In the genomic region with DNA sequence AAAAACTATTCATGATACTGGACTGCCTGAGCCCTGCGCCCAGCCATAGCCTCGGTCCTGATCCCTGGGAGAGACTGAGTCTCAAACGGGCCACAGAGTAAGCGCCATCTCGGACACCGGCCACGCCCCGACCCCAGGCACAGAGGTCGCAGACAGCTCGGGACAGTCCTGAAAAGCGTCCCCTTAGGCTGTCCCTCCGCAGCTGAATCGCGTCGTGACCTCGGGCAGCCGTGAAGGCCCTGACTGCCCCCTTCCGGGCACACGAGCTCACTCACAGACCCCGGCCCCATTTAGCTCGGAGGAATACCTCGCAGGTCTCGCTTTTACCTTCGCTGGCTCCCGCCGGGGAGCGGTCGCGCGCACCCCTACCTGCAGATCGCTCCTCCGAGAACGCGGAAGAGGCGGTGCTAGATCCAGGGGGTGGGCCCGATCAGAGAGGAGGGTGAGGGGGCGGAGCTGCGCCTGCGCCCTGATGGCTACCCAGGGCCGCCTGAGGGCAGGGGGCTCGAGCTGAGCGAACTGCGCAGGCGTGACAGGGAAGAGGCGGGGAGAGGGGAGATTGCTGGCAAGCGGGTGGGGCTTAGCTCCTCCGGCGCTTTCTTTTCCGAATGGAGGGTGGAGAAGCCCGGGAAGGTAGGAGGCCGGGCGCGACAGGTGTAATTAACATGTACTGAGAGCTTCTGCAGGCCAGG, we compare ENCODE assay signal across 1 cellular context.
TF ChIP-seq lines count a peak whose summit lies in the region.

A gene (minus strand): TSS at position 411 of the 692 bp plus-strand sequence. CDS start 20,941 bp downstream, outside the sequence.

TF ChIP-seq in HepG2, 621 proteins besides CTCF, POLR2A, EP300 and RAD21 (continued from another document and continues in another):
- TF ChIP-seq, protein P1, sequence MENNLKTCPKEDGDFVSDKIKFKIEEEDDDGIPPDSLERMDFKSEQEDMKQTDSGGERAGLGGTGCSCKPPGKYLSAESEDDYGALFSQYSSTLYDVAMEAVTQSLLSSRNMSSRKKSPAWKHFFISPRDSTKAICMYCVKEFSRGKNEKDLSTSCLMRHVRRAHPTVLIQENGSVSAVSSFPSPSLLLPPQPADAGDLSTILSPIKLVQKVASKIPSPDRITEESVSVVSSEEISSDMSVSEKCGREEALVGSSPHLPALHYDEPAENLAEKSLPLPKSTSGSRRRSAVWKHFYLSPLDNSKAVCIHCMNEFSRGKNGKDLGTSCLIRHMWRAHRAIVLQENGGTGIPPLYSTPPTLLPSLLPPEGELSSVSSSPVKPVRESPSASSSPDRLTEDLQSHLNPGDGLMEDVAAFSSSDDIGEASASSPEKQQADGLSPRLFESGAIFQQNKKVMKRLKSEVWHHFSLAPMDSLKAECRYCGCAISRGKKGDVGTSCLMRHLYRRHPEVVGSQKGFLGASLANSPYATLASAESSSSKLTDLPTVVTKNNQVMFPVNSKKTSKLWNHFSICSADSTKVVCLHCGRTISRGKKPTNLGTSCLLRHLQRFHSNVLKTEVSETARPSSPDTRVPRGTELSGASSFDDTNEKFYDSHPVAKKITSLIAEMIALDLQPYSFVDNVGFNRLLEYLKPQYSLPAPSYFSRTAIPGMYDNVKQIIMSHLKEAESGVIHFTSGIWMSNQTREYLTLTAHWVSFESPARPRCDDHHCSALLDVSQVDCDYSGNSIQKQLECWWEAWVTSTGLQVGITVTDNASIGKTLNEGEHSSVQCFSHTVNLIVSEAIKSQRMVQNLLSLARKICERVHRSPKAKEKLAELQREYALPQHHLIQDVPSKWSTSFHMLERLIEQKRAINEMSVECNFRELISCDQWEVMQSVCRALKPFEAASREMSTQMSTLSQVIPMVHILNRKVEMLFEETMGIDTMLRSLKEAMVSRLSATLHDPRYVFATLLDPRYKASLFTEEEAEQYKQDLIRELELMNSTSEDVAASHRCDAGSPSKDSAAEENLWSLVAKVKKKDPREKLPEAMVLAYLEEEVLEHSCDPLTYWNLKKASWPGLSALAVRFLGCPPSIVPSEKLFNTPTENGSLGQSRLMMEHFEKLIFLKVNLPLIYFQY (CRISPR knock-in tag; IDR thresholded peaks at IDR 0.05; ENCODE audit: borderline replicate concordance): no peak
- TF ChIP-seq, protein P2, sequence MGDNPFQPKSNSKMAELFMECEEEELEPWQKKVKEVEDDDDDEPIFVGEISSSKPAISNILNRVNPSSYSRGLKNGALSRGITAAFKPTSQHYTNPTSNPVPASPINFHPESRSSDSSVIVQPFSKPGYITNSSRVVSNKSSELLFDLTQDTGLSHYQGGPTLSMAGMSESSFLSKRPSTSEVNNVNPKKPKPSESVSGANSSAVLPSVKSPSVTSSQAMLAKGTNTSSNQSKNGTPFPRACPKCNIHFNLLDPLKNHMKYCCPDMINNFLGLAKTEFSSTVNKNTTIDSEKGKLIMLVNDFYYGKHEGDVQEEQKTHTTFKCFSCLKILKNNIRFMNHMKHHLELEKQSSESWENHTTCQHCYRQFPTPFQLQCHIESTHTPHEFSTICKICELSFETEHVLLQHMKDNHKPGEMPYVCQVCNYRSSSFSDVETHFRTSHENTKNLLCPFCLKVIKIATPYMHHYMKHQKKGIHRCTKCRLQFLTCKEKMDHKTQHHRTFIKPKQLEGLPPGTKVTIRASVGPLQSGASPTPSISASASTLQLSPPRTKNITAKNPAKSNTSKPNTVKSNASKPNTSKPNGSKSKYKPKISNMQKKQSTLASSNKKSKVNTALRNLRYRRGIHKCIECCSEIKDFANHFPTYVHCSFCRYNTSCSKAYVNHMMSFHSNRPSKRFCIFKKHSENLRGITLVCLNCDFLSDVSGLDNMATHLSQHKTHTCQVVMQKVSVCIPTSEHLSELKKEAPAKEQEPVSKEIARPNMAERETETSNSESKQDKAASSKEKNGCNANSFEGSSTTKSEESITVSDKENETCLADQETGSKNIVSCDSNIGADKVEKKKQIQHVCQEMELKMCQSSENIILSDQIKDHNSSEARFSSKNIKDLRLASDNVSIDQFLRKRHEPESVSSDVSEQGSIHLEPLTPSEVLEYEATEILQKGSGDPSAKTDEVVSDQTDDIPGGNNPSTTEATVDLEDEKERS (CRISPR knock-in tag; IDR thresholded peaks at IDR 0.05): no peak
- TF ChIP-seq ZBTB21 (CRISPR knock-in tag; IDR thresholded peaks at IDR 0.05) (no peak), IRX3 (CRISPR knock-in tag; IDR thresholded peaks at IDR 0.05; ENCODE audit: borderline replicate concordance, low read depth) (no peak), ZNF564 (CRISPR knock-in tag; IDR thresholded peaks at IDR 0.05) (peak; percentile 59; the same call in 1 of the 2 replicates), FOXC1 (CRISPR knock-in tag; IDR thresholded peaks at IDR 0.05; ENCODE audit: borderline replicate concordance) (peak; percentile 76; the same call in 1 of the 2 replicates), ZNF33A (CRISPR knock-in tag; IDR thresholded peaks at IDR 0.05; ENCODE audit: borderline replicate concordance) (no peak), ZNF775 (CRISPR knock-in tag; IDR thresholded peaks at IDR 0.05; ENCODE audit: borderline replicate concordance) (no peak), DPF2 (CRISPR knock-in tag; IDR thresholded peaks at IDR 0.05; ENCODE audit: borderline replicate concordance, low read depth) (no peak), ZNF337 (CRISPR knock-in tag; IDR thresholded peaks at IDR 0.05; ENCODE audit: borderline replicate concordance, low read depth) (no peak), JDP2 (CRISPR knock-in tag; IDR thresholded peaks at IDR 0.05; ENCODE audit: borderline replicate concordance) (no peak), ADNP (CRISPR knock-in tag; IDR thresholded peaks at IDR 0.05) (no peak), ZNF446 (CRISPR knock-in tag; IDR thresholded peaks at IDR 0.05) (no peak), HCFC1 (IDR thresholded peaks at IDR 0.05; ENCODE audit: low read depth, low read length) (no peak), PAX8 (CRISPR knock-in tag; IDR thresholded peaks at IDR 0.05; ENCODE audit: borderline replicate concordance) (no peak), MEF2D (CRISPR knock-in tag; IDR thresholded peaks at IDR 0.05) (peak; percentile 76; the same call in 1 of the 2 replicates), HNRNPUL1 (IDR thresholded peaks at IDR 0.05; ENCODE audit: low read depth, low read length) (no peak), NR2F6 (IDR thresholded peaks at IDR 0.05) (no peak), NR2F6 (CRISPR knock-in tag; IDR thresholded peaks at IDR 0.05) (peak; percentile 22; the same call in 1 of the 2 replicates), SIN3B (IDR thresholded peaks at IDR 0.05; ENCODE audit: low read length) (no peak), NKX3-1 (CRISPR knock-in tag; IDR thresholded peaks at IDR 0.05) (peak; percentile 53; the same call in 1 of the 2 replicates), XBP1 (CRISPR knock-in tag; IDR thresholded peaks at IDR 0.05) (no peak), KDM3A (CRISPR knock-in tag; IDR thresholded peaks at IDR 0.05; ENCODE audit: low read depth) (no peak), SMAD9 (CRISPR knock-in tag; IDR thresholded peaks at IDR 0.05) (no peak), ZNF333 (CRISPR knock-in tag; IDR thresholded peaks at IDR 0.05; ENCODE audit: borderline replicate concordance) (0 out of 2 replicates have a peak, but pooled peaks have one; percentile 45), FIP1L1 (IDR thresholded peaks at IDR 0.05; ENCODE audit: borderline replicate concordance, insufficient read depth, low read depth, low read length) (no peak), NCOA5 (CRISPR knock-in tag; IDR thresholded peaks at IDR 0.05) (no peak), PRPF4 (IDR thresholded peaks at IDR 0.05; ENCODE audit: low read depth, low read length, poor library complexity, severe bottlenecking) (no peak), SCMH1 (CRISPR knock-in tag; IDR thresholded peaks at IDR 0.05; ENCODE audit: borderline replicate concordance) (no peak), ZNF17 (CRISPR knock-in tag; IDR thresholded peaks at IDR 0.05) (no peak), CEBPB (IDR thresholded peaks at IDR 0.05; ENCODE audit: borderline replicate concordance, low read depth, low read length) (no peak), ZNF652 (CRISPR knock-in tag; IDR thresholded peaks at IDR 0.05; ENCODE audit: borderline replicate concordance, low read depth) (no peak), ZMYM3 (CRISPR knock-in tag; IDR thresholded peaks at IDR 0.05) (no peak), ZNF484 (CRISPR knock-in tag; IDR thresholded peaks at IDR 0.05; ENCODE audit: borderline replicate concordance, low read depth) (no peak)
- TF ChIP-seq, protein P3, sequence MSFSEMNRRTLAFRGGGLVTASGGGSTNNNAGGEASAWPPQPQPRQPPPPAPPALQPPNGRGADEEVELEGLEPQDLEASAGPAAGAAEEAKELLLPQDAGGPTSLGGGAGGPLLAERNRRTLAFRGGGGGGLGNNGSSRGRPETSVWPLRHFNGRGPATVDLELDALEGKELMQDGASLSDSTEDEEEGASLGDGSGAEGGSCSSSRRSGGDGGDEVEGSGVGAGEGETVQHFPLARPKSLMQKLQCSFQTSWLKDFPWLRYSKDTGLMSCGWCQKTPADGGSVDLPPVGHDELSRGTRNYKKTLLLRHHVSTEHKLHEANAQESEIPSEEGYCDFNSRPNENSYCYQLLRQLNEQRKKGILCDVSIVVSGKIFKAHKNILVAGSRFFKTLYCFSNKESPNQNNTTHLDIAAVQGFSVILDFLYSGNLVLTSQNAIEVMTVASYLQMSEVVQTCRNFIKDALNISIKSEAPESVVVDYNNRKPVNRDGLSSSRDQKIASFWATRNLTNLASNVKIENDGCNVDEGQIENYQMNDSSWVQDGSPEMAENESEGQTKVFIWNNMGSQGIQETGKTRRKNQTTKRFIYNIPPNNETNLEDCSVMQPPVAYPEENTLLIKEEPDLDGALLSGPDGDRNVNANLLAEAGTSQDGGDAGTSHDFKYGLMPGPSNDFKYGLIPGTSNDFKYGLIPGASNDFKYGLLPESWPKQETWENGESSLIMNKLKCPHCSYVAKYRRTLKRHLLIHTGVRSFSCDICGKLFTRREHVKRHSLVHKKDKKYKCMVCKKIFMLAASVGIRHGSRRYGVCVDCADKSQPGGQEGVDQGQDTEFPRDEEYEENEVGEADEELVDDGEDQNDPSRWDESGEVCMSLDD (CRISPR knock-in tag; IDR thresholded peaks at IDR 0.05; ENCODE audit: borderline replicate concordance): no peak
- TF ChIP-seq, protein P4, sequence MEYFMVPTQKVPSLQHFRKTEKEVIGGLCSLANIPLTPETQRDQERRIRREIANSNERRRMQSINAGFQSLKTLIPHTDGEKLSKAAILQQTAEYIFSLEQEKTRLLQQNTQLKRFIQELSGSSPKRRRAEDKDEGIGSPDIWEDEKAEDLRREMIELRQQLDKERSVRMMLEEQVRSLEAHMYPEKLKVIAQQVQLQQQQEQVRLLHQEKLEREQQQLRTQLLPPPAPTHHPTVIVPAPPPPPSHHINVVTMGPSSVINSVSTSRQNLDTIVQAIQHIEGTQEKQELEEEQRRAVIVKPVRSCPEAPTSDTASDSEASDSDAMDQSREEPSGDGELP (IDR thresholded peaks at IDR 0.05; ENCODE audit: borderline replicate concordance, low read depth): no peak
- TF ChIP-seq, protein P5, sequence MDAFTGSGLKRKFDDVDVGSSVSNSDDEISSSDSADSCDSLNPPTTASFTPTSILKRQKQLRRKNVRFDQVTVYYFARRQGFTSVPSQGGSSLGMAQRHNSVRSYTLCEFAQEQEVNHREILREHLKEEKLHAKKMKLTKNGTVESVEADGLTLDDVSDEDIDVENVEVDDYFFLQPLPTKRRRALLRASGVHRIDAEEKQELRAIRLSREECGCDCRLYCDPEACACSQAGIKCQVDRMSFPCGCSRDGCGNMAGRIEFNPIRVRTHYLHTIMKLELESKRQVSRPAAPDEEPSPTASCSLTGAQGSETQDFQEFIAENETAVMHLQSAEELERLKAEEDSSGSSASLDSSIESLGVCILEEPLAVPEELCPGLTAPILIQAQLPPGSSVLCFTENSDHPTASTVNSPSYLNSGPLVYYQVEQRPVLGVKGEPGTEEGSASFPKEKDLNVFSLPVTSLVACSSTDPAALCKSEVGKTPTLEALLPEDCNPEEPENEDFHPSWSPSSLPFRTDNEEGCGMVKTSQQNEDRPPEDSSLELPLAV (CRISPR knock-in tag; conservative IDR thresholded peaks at IDR 0.05; ENCODE audit: low read depth): no peak
- TF ChIP-seq, protein P6, sequence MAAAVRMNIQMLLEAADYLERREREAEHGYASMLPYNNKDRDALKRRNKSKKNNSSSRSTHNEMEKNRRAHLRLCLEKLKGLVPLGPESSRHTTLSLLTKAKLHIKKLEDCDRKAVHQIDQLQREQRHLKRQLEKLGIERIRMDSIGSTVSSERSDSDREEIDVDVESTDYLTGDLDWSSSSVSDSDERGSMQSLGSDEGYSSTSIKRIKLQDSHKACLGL (CRISPR knock-in tag; IDR thresholded peaks at IDR 0.05): peak; percentile 50; the same call in 1 of the 2 replicates
- TF ChIP-seq, protein P7, sequence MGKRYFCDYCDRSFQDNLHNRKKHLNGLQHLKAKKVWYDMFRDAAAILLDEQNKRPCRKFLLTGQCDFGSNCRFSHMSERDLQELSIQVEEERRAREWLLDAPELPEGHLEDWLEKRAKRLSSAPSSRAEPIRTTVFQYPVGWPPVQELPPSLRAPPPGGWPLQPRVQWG (CRISPR knock-in tag; IDR thresholded peaks at IDR 0.05; ENCODE audit: borderline replicate concordance, low read depth): no peak
- TF ChIP-seq, protein P8, sequence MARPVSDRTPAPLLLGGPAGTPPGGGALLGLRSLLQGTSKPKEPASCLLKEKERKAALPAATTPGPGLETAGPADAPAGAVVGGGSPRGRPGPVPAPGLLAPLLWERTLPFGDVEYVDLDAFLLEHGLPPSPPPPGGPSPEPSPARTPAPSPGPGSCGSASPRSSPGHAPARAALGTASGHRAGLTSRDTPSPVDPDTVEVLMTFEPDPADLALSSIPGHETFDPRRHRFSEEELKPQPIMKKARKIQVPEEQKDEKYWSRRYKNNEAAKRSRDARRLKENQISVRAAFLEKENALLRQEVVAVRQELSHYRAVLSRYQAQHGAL (CRISPR knock-in tag; IDR thresholded peaks at IDR 0.05; ENCODE audit: not compliant biosample characterization): no peak
- TF ChIP-seq, protein P9, sequence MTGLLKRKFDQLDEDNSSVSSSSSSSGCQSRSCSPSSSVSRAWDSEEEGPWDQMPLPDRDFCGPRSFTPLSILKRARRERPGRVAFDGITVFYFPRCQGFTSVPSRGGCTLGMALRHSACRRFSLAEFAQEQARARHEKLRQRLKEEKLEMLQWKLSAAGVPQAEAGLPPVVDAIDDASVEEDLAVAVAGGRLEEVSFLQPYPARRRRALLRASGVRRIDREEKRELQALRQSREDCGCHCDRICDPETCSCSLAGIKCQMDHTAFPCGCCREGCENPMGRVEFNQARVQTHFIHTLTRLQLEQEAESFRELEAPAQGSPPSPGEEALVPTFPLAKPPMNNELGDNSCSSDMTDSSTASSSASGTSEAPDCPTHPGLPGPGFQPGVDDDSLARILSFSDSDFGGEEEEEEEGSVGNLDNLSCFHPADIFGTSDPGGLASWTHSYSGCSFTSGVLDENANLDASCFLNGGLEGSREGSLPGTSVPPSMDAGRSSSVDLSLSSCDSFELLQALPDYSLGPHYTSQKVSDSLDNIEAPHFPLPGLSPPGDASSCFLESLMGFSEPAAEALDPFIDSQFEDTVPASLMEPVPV (CRISPR knock-in tag; IDR thresholded peaks at IDR 0.05): peak; percentile 76; the same call in 1 of the 2 replicates
- TF ChIP-seq, protein P10, sequence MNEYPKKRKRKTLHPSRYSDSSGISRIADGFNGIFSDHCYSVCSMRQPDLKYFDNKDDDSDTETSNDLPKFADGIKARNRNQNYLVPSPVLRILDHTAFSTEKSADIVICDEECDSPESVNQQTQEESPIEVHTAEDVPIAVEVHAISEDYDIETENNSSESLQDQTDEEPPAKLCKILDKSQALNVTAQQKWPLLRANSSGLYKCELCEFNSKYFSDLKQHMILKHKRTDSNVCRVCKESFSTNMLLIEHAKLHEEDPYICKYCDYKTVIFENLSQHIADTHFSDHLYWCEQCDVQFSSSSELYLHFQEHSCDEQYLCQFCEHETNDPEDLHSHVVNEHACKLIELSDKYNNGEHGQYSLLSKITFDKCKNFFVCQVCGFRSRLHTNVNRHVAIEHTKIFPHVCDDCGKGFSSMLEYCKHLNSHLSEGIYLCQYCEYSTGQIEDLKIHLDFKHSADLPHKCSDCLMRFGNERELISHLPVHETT (CRISPR knock-in tag; conservative IDR thresholded peaks at IDR 0.05): no peak
